In the genomic region with DNA sequence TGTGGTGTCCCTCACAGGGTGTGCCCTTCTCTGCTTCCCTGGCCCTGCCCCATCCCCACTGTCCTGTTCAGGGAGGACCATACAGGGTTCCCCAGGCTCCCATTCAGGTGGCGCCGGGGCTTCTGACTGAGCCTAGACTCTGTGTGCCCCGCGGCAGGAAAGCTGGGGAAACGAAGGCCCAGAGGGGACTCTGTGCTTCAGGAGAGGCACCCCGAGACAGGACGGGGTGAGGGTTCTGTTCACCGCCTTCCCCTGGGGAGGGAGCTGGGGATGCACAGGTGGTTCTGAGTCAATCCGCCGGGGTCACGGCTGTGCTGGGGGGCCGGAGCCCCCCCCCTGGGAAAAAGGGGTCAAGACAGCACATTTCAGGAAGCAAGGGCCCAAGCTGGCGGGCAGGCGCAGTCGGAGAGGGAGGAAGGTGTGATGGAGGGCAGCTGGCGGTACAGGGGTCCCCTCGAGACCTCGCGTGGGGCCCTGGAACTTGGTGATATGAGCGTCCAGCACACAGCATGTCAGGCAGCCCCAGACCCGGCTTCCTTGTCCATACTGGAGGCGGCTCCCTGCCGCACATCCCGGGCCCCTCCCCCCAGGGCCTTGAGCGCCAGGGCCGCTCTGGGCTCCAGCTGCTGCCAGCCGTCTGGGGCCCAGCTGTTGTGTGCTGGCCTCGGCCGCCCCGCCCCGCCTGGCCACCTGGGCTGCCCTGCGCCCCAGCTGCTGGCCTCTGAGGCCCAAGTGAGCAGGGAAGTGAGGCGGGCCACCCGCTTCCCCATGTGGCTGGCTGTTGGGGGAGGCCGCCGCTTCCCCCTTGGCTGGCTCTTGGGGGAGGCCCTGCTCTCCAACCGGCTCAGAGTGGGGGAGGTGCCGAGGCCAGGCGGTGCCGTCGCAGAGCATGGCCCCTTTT, we compare ENCODE assay signal across 1 cellular context.
A peak's percentile ranks its signal among the peaks of the same experiment; 100 is the strongest.
TF ChIP-seq lines count a peak whose summit lies in the region.

No MANE protein-coding gene starts in this region.

TF ChIP-seq in HepG2, 621 proteins besides CTCF, POLR2A, EP300 and RAD21 (continued from another document and continues in another):
- TF ChIP-seq, protein P1, sequence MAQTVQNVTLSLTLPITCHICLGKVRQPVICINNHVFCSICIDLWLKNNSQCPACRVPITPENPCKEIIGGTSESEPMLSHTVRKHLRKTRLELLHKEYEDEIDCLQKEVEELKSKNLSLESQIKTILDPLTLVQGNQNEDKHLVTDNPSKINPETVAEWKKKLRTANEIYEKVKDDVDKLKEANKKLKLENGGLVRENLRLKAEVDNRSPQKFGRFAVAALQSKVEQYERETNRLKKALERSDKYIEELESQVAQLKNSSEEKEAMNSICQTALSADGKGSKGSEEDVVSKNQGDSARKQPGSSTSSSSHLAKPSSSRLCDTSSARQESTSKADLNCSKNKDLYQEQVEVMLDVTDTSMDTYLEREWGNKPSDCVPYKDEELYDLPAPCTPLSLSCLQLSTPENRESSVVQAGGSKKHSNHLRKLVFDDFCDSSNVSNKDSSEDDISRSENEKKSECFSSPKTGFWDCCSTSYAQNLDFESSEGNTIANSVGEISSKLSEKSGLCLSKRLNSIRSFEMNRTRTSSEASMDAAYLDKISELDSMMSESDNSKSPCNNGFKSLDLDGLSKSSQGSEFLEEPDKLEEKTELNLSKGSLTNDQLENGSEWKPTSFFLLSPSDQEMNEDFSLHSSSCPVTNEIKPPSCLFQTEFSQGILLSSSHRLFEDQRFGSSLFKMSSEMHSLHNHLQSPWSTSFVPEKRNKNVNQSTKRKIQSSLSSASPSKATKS (CRISPR knock-in tag; IDR thresholded peaks at IDR 0.05): peak; percentile 97; the same call in 1 of the 2 replicates
- TF ChIP-seq IKZF5 (CRISPR knock-in tag; IDR thresholded peaks at IDR 0.05) (peak; percentile 89), ZNF160 (CRISPR knock-in tag; IDR thresholded peaks at IDR 0.05) (no peak), USF2 (IDR thresholded peaks at IDR 0.05; ENCODE audit: low read depth, low read length) (no peak; the same call in 1 of the 2 replicates), USF2 (CRISPR knock-in tag; IDR thresholded peaks at IDR 0.05; ENCODE audit: borderline replicate concordance) (peak; percentile 29; the same call in 1 of the 2 replicates), ZMYM2 (CRISPR knock-in tag; IDR thresholded peaks at IDR 0.05) (no peak), SOX6 (IDR thresholded peaks at IDR 0.05) (no peak), SOX6 (CRISPR knock-in tag; IDR thresholded peaks at IDR 0.05) (peak; percentile 86), STAT5B (CRISPR knock-in tag; IDR thresholded peaks at IDR 0.05) (peak; percentile 93), NR2F6 (IDR thresholded peaks at IDR 0.05) (peak; percentile 8; the same call in 1 of the 2 replicates), NR2F6 (CRISPR knock-in tag; IDR thresholded peaks at IDR 0.05) (peak; percentile 90), NFYC (CRISPR knock-in tag; IDR thresholded peaks at IDR 0.05) (peak; percentile 53), FOSL2 (CRISPR knock-in tag; IDR thresholded peaks at IDR 0.05) (peak; percentile 69), ZBTB26 (CRISPR knock-in tag; IDR thresholded peaks at IDR 0.05; ENCODE audit: borderline replicate concordance) (peak; percentile 85), ZNF552 (CRISPR knock-in tag; IDR thresholded peaks at IDR 0.05; ENCODE audit: borderline replicate concordance) (peak; percentile 93; the same call in 1 of the 2 replicates), FOXK1 (CRISPR knock-in tag; IDR thresholded peaks at IDR 0.05; ENCODE audit: borderline replicate concordance, low read depth) (peak; percentile 72; the same call in 1 of the 2 replicates), THAP11 (CRISPR knock-in tag; IDR thresholded peaks at IDR 0.05) (peak; percentile 83), ZBTB43 (CRISPR knock-in tag; conservative IDR thresholded peaks at IDR 0.05) (peak; percentile 62; the same call in 1 of the 2 replicates), DR1 (CRISPR knock-in tag; IDR thresholded peaks at IDR 0.05) (peak; percentile 79; the same call in 1 of the 2 replicates), ZNF530 (CRISPR knock-in tag; IDR thresholded peaks at IDR 0.05; ENCODE audit: low read depth) (no peak), HIVEP1 (CRISPR knock-in tag; IDR thresholded peaks at IDR 0.05) (peak; percentile 90; the same call in 1 of the 2 replicates), AKAP8 (CRISPR knock-in tag; IDR thresholded peaks at IDR 0.05) (peak; percentile 100), NR2F1 (CRISPR knock-in tag; IDR thresholded peaks at IDR 0.05) (peak in 1 of 2 experiments; percentile 79; a peak in 3 of 4 replicates), FOXM1 (CRISPR knock-in tag; IDR thresholded peaks at IDR 0.05) (peak; percentile 20; the same call in 1 of the 2 replicates), NFE2L1 (CRISPR knock-in tag; IDR thresholded peaks at IDR 0.05; ENCODE audit: borderline replicate concordance) (no peak), MIER2 (CRISPR knock-in tag; IDR thresholded peaks at IDR 0.05) (peak; percentile 35; the same call in 1 of the 2 replicates), ATM (IDR thresholded peaks at IDR 0.05; ENCODE audit: borderline replicate concordance) (no peak), CENPBD1 (CRISPR knock-in tag; IDR thresholded peaks at IDR 0.05; ENCODE audit: borderline replicate concordance, low read depth) (no peak), ZNF780A (CRISPR knock-in tag; IDR thresholded peaks at IDR 0.05) (peak; percentile 70; the same call in 1 of the 2 replicates), KLF11 (CRISPR knock-in tag; IDR thresholded peaks at IDR 0.05) (0 out of 2 replicates have a peak, but pooled peaks have one; percentile 63), ZNF510 (CRISPR knock-in tag; IDR thresholded peaks at IDR 0.05; ENCODE audit: low read depth) (no peak), ZNF281 (CRISPR knock-in tag; IDR thresholded peaks at IDR 0.05; ENCODE audit: borderline replicate concordance) (peak; percentile 99), MXD4 (CRISPR knock-in tag; IDR thresholded peaks at IDR 0.05) (peak; percentile 95), ZFP36L2 (CRISPR knock-in tag; IDR thresholded peaks at IDR 0.05) (peak; percentile 58; the same call in 1 of the 2 replicates), MTF1 (CRISPR knock-in tag; IDR thresholded peaks at IDR 0.05) (0 out of 2 replicates have a peak, but pooled peaks have one; percentile 44)
- TF ChIP-seq, protein P2, sequence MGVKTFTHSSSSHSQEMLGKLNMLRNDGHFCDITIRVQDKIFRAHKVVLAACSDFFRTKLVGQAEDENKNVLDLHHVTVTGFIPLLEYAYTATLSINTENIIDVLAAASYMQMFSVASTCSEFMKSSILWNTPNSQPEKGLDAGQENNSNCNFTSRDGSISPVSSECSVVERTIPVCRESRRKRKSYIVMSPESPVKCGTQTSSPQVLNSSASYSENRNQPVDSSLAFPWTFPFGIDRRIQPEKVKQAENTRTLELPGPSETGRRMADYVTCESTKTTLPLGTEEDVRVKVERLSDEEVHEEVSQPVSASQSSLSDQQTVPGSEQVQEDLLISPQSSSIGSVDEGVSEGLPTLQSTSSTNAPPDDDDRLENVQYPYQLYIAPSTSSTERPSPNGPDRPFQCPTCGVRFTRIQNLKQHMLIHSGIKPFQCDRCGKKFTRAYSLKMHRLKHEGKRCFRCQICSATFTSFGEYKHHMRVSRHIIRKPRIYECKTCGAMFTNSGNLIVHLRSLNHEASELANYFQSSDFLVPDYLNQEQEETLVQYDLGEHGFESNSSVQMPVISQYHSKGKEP (CRISPR knock-in tag; IDR thresholded peaks at IDR 0.05): peak; percentile 73; the same call in 1 of the 2 replicates
- TF ChIP-seq, protein P3, sequence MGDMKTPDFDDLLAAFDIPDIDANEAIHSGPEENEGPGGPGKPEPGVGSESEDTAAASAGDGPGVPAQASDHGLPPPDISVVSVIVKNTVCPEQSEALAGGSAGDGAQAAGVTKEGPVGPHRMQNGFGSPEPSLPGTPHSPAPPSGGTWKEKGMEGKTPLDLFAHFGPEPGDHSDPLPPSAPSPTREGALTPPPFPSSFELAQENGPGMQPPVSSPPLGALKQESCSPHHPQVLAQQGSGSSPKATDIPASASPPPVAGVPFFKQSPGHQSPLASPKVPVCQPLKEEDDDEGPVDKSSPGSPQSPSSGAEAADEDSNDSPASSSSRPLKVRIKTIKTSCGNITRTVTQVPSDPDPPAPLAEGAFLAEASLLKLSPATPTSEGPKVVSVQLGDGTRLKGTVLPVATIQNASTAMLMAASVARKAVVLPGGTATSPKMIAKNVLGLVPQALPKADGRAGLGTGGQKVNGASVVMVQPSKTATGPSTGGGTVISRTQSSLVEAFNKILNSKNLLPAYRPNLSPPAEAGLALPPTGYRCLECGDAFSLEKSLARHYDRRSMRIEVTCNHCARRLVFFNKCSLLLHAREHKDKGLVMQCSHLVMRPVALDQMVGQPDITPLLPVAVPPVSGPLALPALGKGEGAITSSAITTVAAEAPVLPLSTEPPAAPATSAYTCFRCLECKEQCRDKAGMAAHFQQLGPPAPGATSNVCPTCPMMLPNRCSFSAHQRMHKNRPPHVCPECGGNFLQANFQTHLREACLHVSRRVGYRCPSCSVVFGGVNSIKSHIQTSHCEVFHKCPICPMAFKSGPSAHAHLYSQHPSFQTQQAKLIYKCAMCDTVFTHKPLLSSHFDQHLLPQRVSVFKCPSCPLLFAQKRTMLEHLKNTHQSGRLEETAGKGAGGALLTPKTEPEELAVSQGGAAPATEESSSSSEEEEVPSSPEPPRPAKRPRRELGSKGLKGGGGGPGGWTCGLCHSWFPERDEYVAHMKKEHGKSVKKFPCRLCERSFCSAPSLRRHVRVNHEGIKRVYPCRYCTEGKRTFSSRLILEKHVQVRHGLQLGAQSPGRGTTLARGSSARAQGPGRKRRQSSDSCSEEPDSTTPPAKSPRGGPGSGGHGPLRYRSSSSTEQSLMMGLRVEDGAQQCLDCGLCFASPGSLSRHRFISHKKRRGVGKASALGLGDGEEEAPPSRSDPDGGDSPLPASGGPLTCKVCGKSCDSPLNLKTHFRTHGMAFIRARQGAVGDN (CRISPR knock-in tag; IDR thresholded peaks at IDR 0.05): peak; percentile 91
